Comparison of ENCODE assay signal across 9 cellular contexts in genomic region chr16:22232277-22233049, GRCh38. TPM values are rescaled to one million over a fixed set of nuclear protein-coding genes. Genes with fewer than 3 reads are reported as not detected.
A peak's percentile ranks its signal among the peaks of the same experiment; 100 is the strongest.
DNase-seq lines count a peak whose midpoint lies in the region; FAIRE-seq and TF ChIP-seq lines count a peak whose summit lies in the region.
"Had no signal": no experiment of that assay in that cellular context is flagged by ENCODE, and none has a peak within 500 bp of the region (broad histone marks: within the 10 kb centered on the region; RNA-seq: fewer than 3 reads in every experiment).

No MANE protein-coding gene starts in this region.

- no peaks in the 10 kb centered on the region for H3K4me1 ChIP-seq in astrocyte (ENCODE audit: insufficient read depth, low read length)

- TF ChIP-seq RAD21 in Ishikawa (IDR thresholded peaks at IDR 0.05; ENCODE audit: low read depth), result peak; percentile 31; the same call in 1 of the 2 replicates

- no peak overlapping the region for H3K4me2 ChIP-seq in astrocyte (ENCODE audit: low read length)

- peaks cover 5% of the 10 kb centered on the region for H4K20me1 ChIP-seq in astrocyte (ENCODE audit: insufficient read depth, low read length)

- no peaks in the 10 kb centered on the region for H3K9me3 ChIP-seq in astrocyte (ENCODE audit: insufficient read depth, low read depth, low read length)

- no peak for FAIRE-seq in astrocyte (lab: Jason Lieb, UNC)

- DNase-seq in A172 (ENCODE audit: low spot score) (peak; percentile 67), astrocyte (ENCODE audit: low read depth) (peak; percentile 66), lung microvascular endothelial cell (ENCODE audit: low read depth in 2 of 2) (peak; percentile 48 to 63), NCI-H510A (lab: John Stamatoyannopoulos, UW) (no peak), superior temporal gyrus (ENCODE audit: extremely low spot score) (no peak), NCI-H1417 treated with DMSO at 0.1 percent for 48 hours (lab: John Stamatoyannopoulos, UW) (no peak), NCI-H1930 (lab: John Stamatoyannopoulos, UW) (no peak)
- DNase-seq: Karpas-422 had no signal

- TF ChIP-seq EP300 in Ishikawa (IDR thresholded peaks at IDR 0.05; ENCODE audit: borderline replicate concordance), result peak; percentile 81

- no peak overlapping the region for H3K27ac ChIP-seq in astrocyte (ENCODE audit: low read depth, low read length)

- no peak overlapping the region for H3K4me3 ChIP-seq in astrocyte (ENCODE audit: insufficient read depth, low read depth, low read length)

- no peaks in the 10 kb centered on the region for H3K27me3 ChIP-seq in astrocyte (ENCODE audit: insufficient read depth, low read length)

- H2AFZ ChIP-seq in astrocyte (ENCODE audit: low read depth, low read length), result no peak overlapping the region

- H3K79me2 ChIP-seq in astrocyte (ENCODE audit: insufficient read depth, low read length), result no peaks in the 10 kb centered on the region

- no peak overlapping the region for H3K27ac Mint-ChIP-seq in astrocyte (ENCODE audit: unreplicated experiment)

- no peak overlapping the region for H3K4me3 Mint-ChIP-seq in astrocyte (ENCODE audit: unreplicated experiment)

- H3K4me1 Mint-ChIP-seq in astrocyte (ENCODE audit: low read depth, unreplicated experiment), result peaks cover 3% of the 10 kb centered on the region

- no peak for TF ChIP-seq CTCF in astrocyte (IDR thresholded peaks at IDR 0.05; ENCODE audit: insufficient read depth, low read depth, low read length)

- no peaks in the 10 kb centered on the region for H3K9me3 Mint-ChIP-seq in astrocyte (ENCODE audit: unreplicated experiment)

- H3K36me3 ChIP-seq in astrocyte (ENCODE audit: insufficient read depth, low read length), result no peaks in the 10 kb centered on the region

- no peaks in the 10 kb centered on the region for H3K27me3 Mint-ChIP-seq in astrocyte (ENCODE audit: low read depth, unreplicated experiment)

- peaks cover 14% of the 10 kb centered on the region for H3K36me3 Mint-ChIP-seq in astrocyte (ENCODE audit: low read depth, unreplicated experiment)

- no peak overlapping the region for H3K9ac ChIP-seq in astrocyte (ENCODE audit: low read length)

TF ChIP-seq in Ishikawa, 13 proteins besides CTCF, POLR2A, EP300 and RAD21:
- TF ChIP-seq TCF12 (IDR thresholded peaks at IDR 0.05; ENCODE audit: low read depth), result peak; percentile 94
- 0 out of 2 replicates have a peak, but pooled peaks have one; percentile 1 for TF ChIP-seq USF1 (IDR thresholded peaks at IDR 0.05)
- peak; percentile 78 for TF ChIP-seq YY1 (IDR thresholded peaks at IDR 0.05; ENCODE audit: low read depth)
- peak; percentile 55; the same call in 1 of the 2 replicates for TF ChIP-seq FOXM1 (IDR thresholded peaks at IDR 0.05; ENCODE audit: borderline replicate concordance, low read depth)
- TF ChIP-seq CEBPB (IDR thresholded peaks at IDR 0.05), result peak; percentile 88
- TF ChIP-seq TEAD4 (IDR thresholded peaks at IDR 0.05), result peak; percentile 83
- no peak for TF ChIP-seq EGR1 (IDR thresholded peaks at IDR 0.05)
- 0 out of 2 replicates have a peak, but pooled peaks have one; percentile 19 for TF ChIP-seq CREB1 (IDR thresholded peaks at IDR 0.05; ENCODE audit: low read depth)
- no peak for TF ChIP-seq ZBTB7A (IDR thresholded peaks at IDR 0.05; ENCODE audit: low read depth)
- TF ChIP-seq MAX (IDR thresholded peaks at IDR 0.05), result peak; percentile 59; the same call in 1 of the 2 replicates
- TF ChIP-seq TAF1 (IDR thresholded peaks at IDR 0.05; ENCODE audit: low read depth), result no peak
- no peak for TF ChIP-seq REST (IDR thresholded peaks at IDR 0.05; ENCODE audit: low read depth)
- TF ChIP-seq NFIC (IDR thresholded peaks at IDR 0.05), result peak; percentile 99

RNA-seq across cellular contexts. Expression of gene EEF2K, which starts 26.4 kb away (rescaled TPM):
- 7.8 and 9.2 TPM in 2 replicates for total RNA-seq in A172 (2014; rRNA removed; shearing (Covaris generic))
- total RNA-seq in astrocyte (20.9 and 24.4 TPM in 2 replicates), lung microvascular endothelial cell (33.3 and 36.7 TPM in 2 replicates)

Comparison
In these comparisons a context has a peak if more than half of its experiments do, and no peak if none do; other contexts are left out.
1. DNase-seq: peak in A172 (single experiment), astrocyte (single experiment) and lung microvascular endothelial cell (2 of 2); none in NCI-H510A (single experiment), superior temporal gyrus (single experiment), NCI-H1417 treated with DMSO at 0.1 percent for 48 hours (single experiment) and NCI-H1930 (0 of 2).